Comparison of ENCODE assay signal across 24 cellular contexts in the genomic region with DNA sequence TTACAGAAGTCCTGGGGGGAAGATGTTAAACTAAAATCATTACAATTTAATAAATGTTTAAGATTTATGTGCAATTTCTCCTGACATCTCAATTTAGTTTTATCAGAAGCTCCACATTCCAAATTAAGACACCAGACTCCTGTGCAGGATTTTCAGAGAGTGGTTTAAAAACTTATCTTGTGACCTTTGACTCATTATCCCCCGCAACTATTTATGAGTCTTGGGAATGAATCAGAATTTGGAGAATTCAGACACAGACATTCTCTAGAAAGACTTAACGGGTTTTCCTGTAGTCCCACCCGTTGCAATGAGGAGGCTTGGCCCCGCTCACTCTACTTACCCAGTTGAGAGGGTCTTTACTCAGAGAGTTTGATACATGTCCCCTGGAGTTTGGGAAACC. TPM values are rescaled to one million over a fixed set of nuclear protein-coding genes. Genes with fewer than 3 reads are reported as not detected.
A peak's percentile ranks its signal among the peaks of the same experiment; 100 is the strongest.
DNase-seq lines count a peak whose midpoint lies in the region; TF ChIP-seq lines count a peak whose summit lies in the region.
"Had no signal": no experiment of that assay in that cellular context is flagged by ENCODE, and none has a peak within 500 bp of the region (broad histone marks: within the 10 kb centered on the region; RNA-seq: fewer than 3 reads in every experiment).

No MANE protein-coding gene starts in this region.

- intact Hi-C loops in sigmoid colon (cut with DNase I): no loop called here

- H3K27ac ChIP-seq in HEK293 (ENCODE audit: extremely low read depth, low read depth, low read length) (no peak overlapping the region), mesodermal cell (ENCODE audit: low read depth, low read length, severe bottlenecking) (peak overlapping the region; percentile 6), brain microvascular endothelial cell (no peak overlapping the region), sigmoid colon (no peak overlapping the region), GM23248 (no peak overlapping the region)
- H3K27ac ChIP-seq: 22Rv1, C4-2B, RWPE1 had no signal

- H3K9ac ChIP-seq in GM23248: no peak overlapping the region
- H3K9ac ChIP-seq: SK-N-SH had no signal

- no peaks in the 10 kb centered on the region for H3K36me3 ChIP-seq in HEK293 (ENCODE audit: control insufficient read depth in 2 of 2, insufficient read depth in 1 of 2, low read length in 2 of 2)
- no peaks in the 10 kb centered on the region for H3K36me3 ChIP-seq in mesodermal cell (ENCODE audit: control insufficient read depth, insufficient read depth, low read length)
- H3K36me3 ChIP-seq in brain microvascular endothelial cell (replicated peaks): no peaks in the 10 kb centered on the region
- H3K36me3 ChIP-seq in sigmoid colon: no peaks in the 10 kb centered on the region
- H3K36me3 ChIP-seq in GM23248 (ENCODE audit: low read depth): no peaks in the 10 kb centered on the region
- H3K36me3 ChIP-seq: MG63 had no signal

- H3K79me2 ChIP-seq in GM23248 (ENCODE audit: insufficient read depth): no peaks in the 10 kb centered on the region

- H3F3A ChIP-seq in GM23248 (ENCODE audit: insufficient read depth): no peaks in the 10 kb centered on the region

- in situ Hi-C loops in brain microvascular endothelial cell (cut with HindIII; ENCODE audit: low pct_ligation_motif_present, low sequenced_read_pairs) (no loop called here), GM23248 (cut with MboI) (no loop called here)

- H3K4me2 ChIP-seq in GM23248 (ENCODE audit: unreplicated experiment): no peak overlapping the region
- H3K4me2 ChIP-seq: SK-N-SH had no signal

- no peak for TF ChIP-seq POLR2A in sigmoid colon (IDR thresholded peaks at IDR 0.05)

- TF ChIP-seq CTCF in HEK293 (tag by site-specific recombination; IDR thresholded peaks at IDR 0.05) (no peak), brain microvascular endothelial cell (IDR thresholded peaks at IDR 0.05; ENCODE audit: low read depth, low read length, missing control alignments) (no peak), sigmoid colon (IDR thresholded peaks at IDR 0.05) (no peak)

- POLR2A ChIA-PET in HEK293 (lab: Yijun Ruan, JAX): no interaction called here

- no peak overlapping the region for H2AFZ ChIP-seq in GM23248

- WGBS in mesodermal cell (ENCODE audit: insufficient coverage in 2 of 2), 2 experiments: 100% methylated on average over 1 of the region's 4 CpGs; no CpG with 5 or more reads in 1 of the 2 experiments
- WGBS in sigmoid colon, 2 donors: 61 to 70% methylated on average over 4 of the region's 4 CpGs
- WGBS in GM23248 (ENCODE audit: low coverage in 1 of 2, low lambda C conversion rate in 2 of 2, missing lambda C conversion rate in 2 of 2), 2 experiments: 89 to 95% methylated on average over 4 of the region's 4 CpGs

- no peaks in the 10 kb centered on the region for H3K4me1 ChIP-seq in HEK293 (ENCODE audit: control insufficient read depth, insufficient read depth, low read length)
- H3K4me1 ChIP-seq in mesodermal cell (ENCODE audit: control insufficient read depth, insufficient read depth, low read length, poor library complexity, severe bottlenecking): no peaks in the 10 kb centered on the region
- H3K4me1 ChIP-seq in sigmoid colon: no peaks in the 10 kb centered on the region
- H3K4me1 ChIP-seq in GM23248 (ENCODE audit: insufficient read depth): no peaks in the 10 kb centered on the region

- no peaks in the 10 kb centered on the region for H3K9me2 ChIP-seq in GM23248 (ENCODE audit: insufficient read depth)
- H3K9me2 ChIP-seq: SK-N-SH had no signal

- H3K27me3 ChIP-seq in brain microvascular endothelial cell (replicated peaks): no peaks in the 10 kb centered on the region
- H3K27me3 ChIP-seq in sigmoid colon: no peaks in the 10 kb centered on the region
- H3K27me3 ChIP-seq in GM23248 (replicated peaks; ENCODE audit: insufficient read depth): 0 out of 2 replicates have a peak, but pooled peaks cover 4% of the 10 kb centered on the region
- H3K27me3 ChIP-seq: MG63 had no signal

- H3K9me3 ChIP-seq in HEK293 (ENCODE audit: control insufficient read depth, insufficient read depth, low read depth, low read length) (no peaks in the 10 kb centered on the region), mesodermal cell (ENCODE audit: control insufficient read depth, low read length) (no peaks in the 10 kb centered on the region), sigmoid colon (no peaks in the 10 kb centered on the region), GM23248 (ENCODE audit: low read depth) (no peaks in the 10 kb centered on the region)
- H3K9me3 ChIP-seq: MG63, SK-N-SH had no signal

- DNase-seq in A172 (ENCODE audit: low spot score) (peak; percentile 71), amniotic epithelial cell (ENCODE audit: low read depth) (peak; percentile 75), brain microvascular endothelial cell (no peak), sigmoid colon (no peak), GM23248 (no peak), NCI-H446 (lab: John Stamatoyannopoulos, UW) (no peak)
- DNase-seq: H9; Karpas-422; MG63; NCI-H1048; NCI-H1417 treated with DMSO at 0.1 percent for 48 hours; NCI-H187 treated with DMSO at 0.1 percent for 48 hours; NCI-H2227 treated with DMSO at 0.1 percent for 48 hours; NCI-H524; NCI-H774; NK-92 treated with Interleukin-12 subunit alpha and Interleukin-12 subunit beta, amount 100 ng/mL, for 24 hours; SIG-M5; SK-N-SH had no signal

- no peak for TF ChIP-seq EP300 in sigmoid colon (IDR thresholded peaks at IDR 0.05)

- H4K20me1 ChIP-seq in GM23248 (ENCODE audit: insufficient read depth): no peaks in the 10 kb centered on the region

- CTCF ChIA-PET in HEK293 (lab: Yijun Ruan, JAX): no interaction called here

- no peak overlapping the region for H3K4me3 ChIP-seq in HEK293 (ENCODE audit: low read depth, low read length)
- H3K4me3 ChIP-seq in mesodermal cell (ENCODE audit: extremely low read depth, insufficient read depth, low read length, poor library complexity, severe bottlenecking): no peak overlapping the region
- H3K4me3 ChIP-seq in brain microvascular endothelial cell (ENCODE audit: low read depth, low read length): no peak overlapping the region
- no peak overlapping the region for H3K4me3 ChIP-seq in sigmoid colon
- no peak overlapping the region for H3K4me3 ChIP-seq in GM23248
- H3K4me3 ChIP-seq: MG63 had no signal

TF ChIP-seq in HEK293, 187 proteins besides CTCF, POLR2A, EP300 and RAD21:
- peak; percentile 62; the same call in 1 of the 2 replicates for TF ChIP-seq ZNF660 (tag by site-specific recombination; IDR thresholded peaks at IDR 0.05)
- TF ChIP-seq WT1 (tag by site-specific recombination; IDR thresholded peaks at IDR 0.05): no peak
- TF ChIP-seq, protein P1, sequence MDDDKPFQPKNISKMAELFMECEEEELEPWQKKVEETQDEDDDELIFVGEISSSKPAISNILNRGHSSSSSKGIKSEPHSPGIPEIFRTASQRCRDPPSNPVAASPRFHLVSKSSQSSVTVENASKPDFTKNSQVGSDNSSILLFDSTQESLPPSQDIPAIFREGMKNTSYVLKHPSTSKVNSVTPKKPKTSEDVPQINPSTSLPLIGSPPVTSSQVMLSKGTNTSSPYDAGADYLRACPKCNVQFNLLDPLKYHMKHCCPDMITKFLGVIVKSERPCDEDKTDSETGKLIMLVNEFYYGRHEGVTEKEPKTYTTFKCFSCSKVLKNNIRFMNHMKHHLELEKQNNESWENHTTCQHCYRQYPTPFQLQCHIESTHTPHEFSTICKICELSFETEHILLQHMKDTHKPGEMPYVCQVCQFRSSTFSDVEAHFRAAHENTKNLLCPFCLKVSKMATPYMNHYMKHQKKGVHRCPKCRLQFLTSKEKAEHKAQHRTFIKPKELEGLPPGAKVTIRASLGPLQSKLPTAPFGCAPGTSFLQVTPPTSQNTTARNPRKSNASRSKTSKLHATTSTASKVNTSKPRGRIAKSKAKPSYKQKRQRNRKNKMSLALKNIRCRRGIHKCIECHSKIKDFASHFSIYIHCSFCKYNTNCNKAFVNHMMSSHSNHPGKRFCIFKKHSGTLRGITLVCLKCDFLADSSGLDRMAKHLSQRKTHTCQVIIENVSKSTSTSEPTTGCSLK (tag by site-specific recombination; IDR thresholded peaks at IDR 0.05): no peak
- no peak for TF ChIP-seq ZNF292 (tag by site-specific recombination; IDR thresholded peaks at IDR 0.05; ENCODE audit: borderline replicate concordance, low read depth)
TF ChIP-seq in HEK293: peak in this region for 1.

RNA-seq across cellular contexts. Expression of a gene that starts 7.1 kb away (rescaled TPM):
- total RNA-seq in A172 (2014; rRNA removed; shearing (Covaris generic)): not detected in 2 replicates
- not detected for polyA plus RNA-seq in mesodermal cell (2013, experiment 1 of 2)
- polyA plus RNA-seq in mesodermal cell (2013, experiment 2 of 2): not detected
- not detected for total RNA-seq in sigmoid colon
- polyA plus RNA-seq in sigmoid colon (not detected), GM23248 (2016; fragmentation: Nextera tagmentation; extraction: Ambion mirVana) (not detected in 2 replicates)
- total RNA-seq in GM23248 (2014; rRNA removed; shearing (Covaris generic)): not detected in 2 replicates
- total RNA-seq: G401, H9 had no signal
- polyA plus RNA-seq: SK-N-SH had no signal

RNA-seq across cellular contexts. Expression of a gene that starts 18.2 kb away (rescaled TPM):
- 140 and 166 TPM in 2 replicates for total RNA-seq in A172 (2014; rRNA removed; shearing (Covaris generic))
- polyA plus RNA-seq in mesodermal cell (2013, experiment 1 of 2): 160 TPM
- 156 TPM for polyA plus RNA-seq in mesodermal cell (2013, experiment 2 of 2)
- total RNA-seq in sigmoid colon: 100 to 1,000 TPM; 193 to 301 (median 240) TPM
- polyA plus RNA-seq in sigmoid colon: 10 to 100 TPM; 17.1 to 38.0 (median 34.8) TPM
- total RNA-seq in GM23248 (2014; rRNA removed; shearing (Covaris generic)): 46.4 and 51.3 TPM in 2 replicates
- polyA plus RNA-seq in GM23248 (2016; fragmentation: Nextera tagmentation; extraction: Ambion mirVana): 59.2 and 60.7 TPM in 2 replicates

RNA-seq across cellular contexts. Expression of a gene that starts 27.2 kb away (rescaled TPM):
- not detected in 2 replicates for total RNA-seq in A172 (2014; rRNA removed; shearing (Covaris generic))
- polyA plus RNA-seq in mesodermal cell (2013, experiment 1 of 2): not detected
- not detected for polyA plus RNA-seq in mesodermal cell (2013, experiment 2 of 2)
- under 1 TPM in 1 of 4 donors, not detected in 3; 0.66 TPM for total RNA-seq in sigmoid colon
- polyA plus RNA-seq in sigmoid colon (1 to 10 TPM in 2 of 3 donors, under 1 TPM in 1; 0.92 to 3.5 (median 3.0) TPM), GM23248 (2016; fragmentation: Nextera tagmentation; extraction: Ambion mirVana) (not detected in 2 replicates)
- not detected in 2 replicates for total RNA-seq in GM23248 (2014; rRNA removed; shearing (Covaris generic))
- total RNA-seq: G401, H9 had no signal
- polyA plus RNA-seq: SK-N-SH had no signal

RNA-seq across cellular contexts. Expression of a gene that starts 41.5 kb away (rescaled TPM):
- total RNA-seq in A172 (2014; rRNA removed; shearing (Covaris generic)): not detected in 2 replicates
- polyA plus RNA-seq in mesodermal cell (2013, experiment 1 of 2): not detected
- not detected for polyA plus RNA-seq in mesodermal cell (2013, experiment 2 of 2)
- total RNA-seq in sigmoid colon: not detected
- polyA plus RNA-seq in sigmoid colon (not detected), GM23248 (2016; fragmentation: Nextera tagmentation; extraction: Ambion mirVana) (not detected in 2 replicates)
- total RNA-seq in GM23248 (2014; rRNA removed; shearing (Covaris generic)): not detected in 2 replicates
- total RNA-seq: G401, H9 had no signal
- polyA plus RNA-seq: SK-N-SH had no signal

Comparison
In these comparisons a context has a peak if more than half of its experiments do, and no peak if none do; other contexts are left out.
1. DNase-seq: peak in A172 (single experiment) and amniotic epithelial cell (single experiment); none in brain microvascular endothelial cell (single experiment), sigmoid colon (single experiment), GM23248 (single experiment) and NCI-H446 (0 of 2).